In the genomic region with DNA sequence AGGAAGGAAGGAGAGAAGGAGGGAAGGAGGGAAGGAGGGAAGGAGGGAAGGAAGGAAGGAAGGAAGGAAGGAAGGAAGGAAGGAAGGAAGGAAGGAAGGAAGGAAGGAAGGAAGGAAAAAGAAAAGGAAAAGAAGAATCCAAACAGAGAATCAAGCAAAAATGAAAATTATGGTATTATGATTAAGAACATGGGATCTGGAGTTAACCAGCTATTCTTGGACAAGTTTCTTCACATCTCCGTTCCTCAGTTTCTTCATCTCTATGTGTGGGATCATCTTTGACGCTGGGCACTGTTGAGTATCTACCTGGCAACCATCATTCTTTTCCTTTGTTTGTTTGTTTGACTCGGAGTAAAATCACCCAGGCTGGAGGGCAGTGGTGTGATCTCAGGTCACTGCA, we compare ENCODE assay signal across 32 cellular contexts.
"Had no signal": no experiment of that assay in that cellular context is flagged by ENCODE, and none has a peak within 500 bp of the region (broad histone marks: within the 10 kb centered on the region; RNA-seq: fewer than 3 reads in every experiment).

No MANE protein-coding gene starts in this region.

- H3K4me3 ChIP-seq: adrenal gland, ascending aorta, body of pancreas, breast epithelium, cardiac muscle cell had no signal

- H3K4me1 ChIP-seq: adrenal gland, ascending aorta, body of pancreas, breast epithelium had no signal

- H3K27ac ChIP-seq: adrenal gland, ascending aorta, body of pancreas, brain microvascular endothelial cell, breast epithelium, cardiac muscle cell had no signal

- H3K27me3 ChIP-seq: adrenal gland, ascending aorta, body of pancreas, brain microvascular endothelial cell, breast epithelium, cardiac muscle cell had no signal

- ATAC-seq: activated naive CD4-positive, alpha-beta T cell treated with anti-CD3 and anti-CD28 coated beads, Interleukin-2, amount 50 U/mL, for 72 hours; activated naive CD8-positive, alpha-beta T cell treated with anti-CD3 and anti-CD28 coated beads, Interleukin-2, amount 50 U/mL, for 24 hours; activated T-cell treated with anti-CD3 and anti-CD28 coated beads, Interleukin-2, amount 50 U/mL, for 4 hours; activated T-cell treated with anti-CD3 and anti-CD28 coated beads, Interleukin-2, amount 50 U/mL, for 72 hours; activated T-helper 17 cell treated with anti-CD3 and anti-CD28 coated beads, Interleukin-2, amount 50 U/mL, for 72 hours; body of pancreas had no signal

- DNase-seq: activated effector memory CD4-positive, alpha-beta T cell treated with anti-CD3 and anti-CD28 coated beads, Interleukin-2, amount 50 U/mL, for 16 hours; activated effector memory CD4-positive, alpha-beta T cell treated with Interleukin-2 at 50 U/mL for 16 hours; activated gamma-delta T cell; activated gamma-delta T cell treated with Interleukin-2 at 50 U/mL for 16 hours; activated naive CD4-positive, alpha-beta T cell; activated naive CD4-positive, alpha-beta T cell treated with anti-CD3 and anti-CD28 coated beads for 36 hours; activated naive CD4-positive, alpha-beta T cell treated with anti-CD3 and anti-CD28 coated beads, Interleukin-2, amount 10 ng/mL, durations not matched to agents 7 days and 5 days; activated naive CD4-positive, alpha-beta T cell treated with anti-CD3 and anti-CD28 coated beads, Interleukin-2, amount 50 U/mL, for 16 hours; activated naive CD4-positive, alpha-beta T cell treated with Interleukin-2 at 50 U/mL for 16 hours; activated naive CD8-positive, alpha-beta T cell treated with anti-CD3 and anti-CD28 coated beads for 36 hours; activated naive CD8-positive, alpha-beta T cell treated with anti-CD3 and anti-CD28 coated beads, Interleukin-2, amount 10 ng/mL, durations not matched to agents 7 days and 5 days; activated naive CD8-positive, alpha-beta T cell treated with anti-CD3 and anti-CD28 coated beads, Interleukin-2, amount 50 U/mL, for 24 hours; activated T-cell treated with anti-CD3 and anti-CD28 coated beads, Interleukin-2, amount 50 U/mL, for 1 hour; activated T-cell treated with anti-CD3 and anti-CD28 coated beads, Interleukin-2, amount 50 U/mL, for 24 hours; activated T-cell treated with anti-CD3 and anti-CD28 coated beads, Interleukin-2, amount 50 U/mL, for 4 hours; activated T-cell treated with anti-CD3 and anti-CD28 coated beads, Interleukin-2, amount 50 U/mL, for 48 hours; activated T-cell treated with anti-CD3 and anti-CD28 coated beads, Interleukin-2, amount 50 U/mL, for 72 hours; amniotic stem cell; anterior cingulate cortex; aorta; body of pancreas; brain microvascular endothelial cell; central memory CD4-positive, alpha-beta T cell; cerebellar nuclear complex had no signal

- H3K36me3 ChIP-seq: adrenal gland, ascending aorta, brain microvascular endothelial cell, breast epithelium, cardiac muscle cell had no signal

- FAIRE-seq: astrocyte, bronchial epithelial cell had no signal

- H3K9me3 ChIP-seq: adrenal gland, ascending aorta, body of pancreas, breast epithelium had no signal
